Comparison of ENCODE assay signal across 8 cellular contexts in the genomic region with DNA sequence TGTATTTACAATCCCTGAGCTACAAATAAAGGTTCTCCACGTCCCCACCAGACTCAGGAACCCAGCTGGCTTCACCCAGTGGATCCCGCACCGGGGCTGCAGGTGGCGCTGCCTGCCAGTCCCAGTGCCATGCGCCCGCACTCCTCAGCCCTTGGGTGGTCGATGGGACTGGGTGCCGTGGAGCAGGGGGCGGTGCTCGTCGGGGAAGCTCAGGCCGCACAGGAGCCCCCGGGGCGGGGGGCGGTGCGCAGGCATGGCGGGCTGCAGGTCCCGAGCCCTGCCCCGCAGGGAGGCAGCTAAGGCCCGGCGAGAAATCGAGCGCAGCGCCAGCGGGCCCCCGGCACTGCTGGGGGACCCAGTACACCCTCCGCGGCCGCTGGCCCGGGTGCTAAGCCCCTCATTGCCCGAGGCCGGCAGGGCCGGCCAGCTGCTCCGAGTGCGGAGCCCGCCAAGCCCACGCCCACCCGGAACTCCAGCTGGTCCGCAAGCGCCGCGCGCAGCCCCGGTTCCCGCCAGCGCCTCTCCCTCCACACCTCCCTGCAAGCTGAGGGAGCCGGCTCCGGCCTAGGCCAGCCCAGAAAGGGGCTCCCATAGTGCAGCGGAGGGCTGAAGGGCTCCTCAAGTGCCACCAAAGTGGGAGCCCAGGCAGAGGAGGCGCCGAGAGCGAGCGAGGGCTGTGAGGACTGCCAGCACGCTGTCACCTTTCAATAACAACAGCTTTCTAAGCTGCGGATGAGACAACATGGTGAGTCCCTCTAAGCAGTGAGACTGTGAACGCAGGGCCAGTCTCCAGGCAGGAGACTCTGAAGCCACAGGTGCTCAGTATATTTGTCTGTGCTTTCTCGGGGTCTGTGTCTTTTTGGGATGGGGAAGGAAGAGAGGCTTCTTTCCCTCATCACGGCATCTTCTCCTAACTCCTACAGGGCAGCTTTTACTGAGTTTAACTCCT.
DNase-seq lines count a peak whose midpoint lies in the region; TF ChIP-seq lines count a peak whose summit lies in the region.
"Not testable (repeated sequence)": the region's sequence is repeated elsewhere in the genome, so short reads cannot be mapped to it uniquely, and the experiment has no call there.

No MANE protein-coding gene starts in this region.

- H3K27ac Mint-ChIP-seq in chondrocyte (ENCODE audit: unreplicated experiment); glutamatergic neuron (ENCODE audit: unreplicated experiment); progenitor cell of endocrine pancreas: not testable (repeated sequence)
- H3K27ac Mint-ChIP-seq in nephron: peak overlapping the region in 2 of 3 experiments; percentile 12 to 16

- not testable (repeated sequence) for H3K36me3 ChIP-seq in NT2/D1 (ENCODE audit: insufficient read depth, insufficient read length, low read length); iPS-18a (ENCODE audit: control insufficient read depth, low read depth, low read length)

- not testable (repeated sequence) for H3K27me3 ChIP-seq in HL-60 (ENCODE audit: insufficient read depth, poor library complexity, severe bottlenecking); NT2/D1 (ENCODE audit: insufficient read depth, insufficient read length); iPS-18a (ENCODE audit: control insufficient read depth, insufficient read depth, low read length)

- H3K36me3 Mint-ChIP-seq in chondrocyte (ENCODE audit: low read depth); glutamatergic neuron (ENCODE audit: unreplicated experiment); nephron (ENCODE audit: low read depth); progenitor cell of endocrine pancreas (ENCODE audit: insufficient read depth): not testable (repeated sequence)

- peak overlapping the region; percentile 97 for H3K27ac ChIP-seq in HL-60 (replicated peaks)
- not testable (repeated sequence) for H3K27ac ChIP-seq in iPS-18a (ENCODE audit: low read length)

- not testable (repeated sequence) for H3K27me3 Mint-ChIP-seq in chondrocyte (ENCODE audit: low read depth); glutamatergic neuron (ENCODE audit: unreplicated experiment)
- H3K27me3 Mint-ChIP-seq in nephron (ENCODE audit: low read depth) (peaks cover 28% of the 10 kb centered on the region), progenitor cell of endocrine pancreas (peaks cover 32% of the 10 kb centered on the region)

- not testable (repeated sequence) for H3K4me3 ChIP-seq in HL-60 (replicated peaks; ENCODE audit: insufficient read depth, low read length)
- H3K4me3 ChIP-seq in NT2/D1 (ENCODE audit: insufficient read length, low read depth) (peak overlapping the region; percentile 50), iPS-18a (ENCODE audit: low read length) (peak overlapping the region; percentile 44)

- peak overlapping the region; percentile 53 for H3K4me3 Mint-ChIP-seq in chondrocyte (ENCODE audit: unreplicated experiment)
- H3K4me3 Mint-ChIP-seq in glutamatergic neuron (ENCODE audit: unreplicated experiment): peak overlapping the region; percentile 83
- peak overlapping the region; percentile 71 to 81 (median 79) for H3K4me3 Mint-ChIP-seq in nephron
- peak overlapping the region; percentile 66 for H3K4me3 Mint-ChIP-seq in progenitor cell of endocrine pancreas (ENCODE audit: low read depth)

- not testable (repeated sequence) for H3K9me3 ChIP-seq in NT2/D1 (ENCODE audit: insufficient read depth, low read length); iPS-18a (ENCODE audit: control insufficient read depth, low read depth, low read length)

- DNase-seq in EH (ENCODE audit: low read depth): peak; percentile 4
- not testable (repeated sequence) for DNase-seq in HL-60 (ENCODE audit: low read depth in 1 of 2, low spot score in 1 of 2); NT2/D1 (ENCODE audit: low read depth, low spot score); chondrocyte (ENCODE audit: low spot score)
- DNase-seq in glutamatergic neuron: peak; percentile 72
- peak; percentile 30 for DNase-seq in progenitor cell of endocrine pancreas (ENCODE audit: low spot score, unreplicated experiment)

- not testable (repeated sequence) for H3K4me1 ChIP-seq in NT2/D1 (ENCODE audit: insufficient read depth, insufficient read length); iPS-18a (ENCODE audit: control insufficient read depth, low read depth, low read length)

- not testable (repeated sequence) for TF ChIP-seq CTCF in HL-60 (IDR thresholded peaks at IDR 0.05; ENCODE audit: insufficient read depth, low read length)
- TF ChIP-seq CTCF in chondrocyte (IDR thresholded peaks at IDR 0.05) (peak; percentile 55), glutamatergic neuron (IDR thresholded peaks at IDR 0.05; ENCODE audit: partially characterized antibody, unreplicated experiment) (peak; percentile 60), nephron (IDR thresholded peaks at IDR 0.05; ENCODE audit: unreplicated experiment in 3 of 3) (peak; percentile 16 to 35 (median 17)), progenitor cell of endocrine pancreas (IDR thresholded peaks at IDR 0.05; ENCODE audit: unreplicated experiment) (peak; percentile 50)

- H3K4me1 Mint-ChIP-seq in chondrocyte (ENCODE audit: low read depth); glutamatergic neuron (ENCODE audit: low read depth, unreplicated experiment); nephron; progenitor cell of endocrine pancreas (ENCODE audit: low read depth): not testable (repeated sequence)

- not testable (repeated sequence) for H3K9me3 Mint-ChIP-seq in chondrocyte (ENCODE audit: low read depth); glutamatergic neuron (ENCODE audit: unreplicated experiment); nephron; progenitor cell of endocrine pancreas (ENCODE audit: low read depth)

- H3K9ac ChIP-seq in NT2/D1 (ENCODE audit: insufficient read length, low read depth): peak overlapping the region; percentile 58
- H3K9ac ChIP-seq in iPS-18a (ENCODE audit: low read length): not testable (repeated sequence)
